ENCODE assay signal across 17 cellular contexts in genomic region chr11:110832080-110832479, GRCh38.
"Had no signal": no experiment of that assay in that cellular context is flagged by ENCODE, and none has a peak within 500 bp of the region (broad histone marks: within the 10 kb centered on the region; RNA-seq: fewer than 3 reads in every experiment).

No MANE protein-coding gene starts in this region.

- H3K4me3 ChIP-seq: cardiac muscle cell, dorsolateral prefrontal cortex, tibial nerve, uterus had no signal

- H3K4me3 Mint-ChIP-seq: endodermal cell; natural killer cell treated with Interleukin-12 subunit alpha and Interleukin-12 subunit beta and Interleukin-15 and Interleukin-18, amount 100 ng/mL, for 72 hours; stimulated activated memory B cell treated with anti-CD40 and anti-IgM and Interleukin-4, amounts not matched to agents 10 μg/mL and 1 μg/mL and 100 μg/mL, for 72 hours had no signal

- H3K27me3 Mint-ChIP-seq: stimulated activated memory B cell treated with anti-CD40 and anti-IgM and Interleukin-4, amounts not matched to agents 10 μg/mL and 1 μg/mL and 100 μg/mL, for 72 hours had no signal

- H3K4me1 Mint-ChIP-seq: stimulated activated memory B cell treated with anti-CD40 and anti-IgM and Interleukin-4, amounts not matched to agents 10 μg/mL and 1 μg/mL and 100 μg/mL, for 72 hours had no signal

- H3K27me3 ChIP-seq: cardiac muscle cell, dorsolateral prefrontal cortex, tibial nerve, uterus had no signal

- H3K36me3 ChIP-seq: cardiac muscle cell, tibial nerve, uterus had no signal

- H3K9me3 ChIP-seq: tibial nerve, uterus had no signal

- H3K27ac ChIP-seq: cardiac muscle cell, dorsolateral prefrontal cortex, tibial nerve, uterus had no signal

- H3K4me1 ChIP-seq: tibial nerve, uterus had no signal

- H3K36me3 Mint-ChIP-seq: natural killer cell treated with Interleukin-12 subunit alpha and Interleukin-12 subunit beta and Interleukin-15 and Interleukin-18, amount 100 ng/mL, for 72 hours; stimulated activated memory B cell treated with anti-CD40 and anti-IgM and Interleukin-4, amounts not matched to agents 10 μg/mL and 1 μg/mL and 100 μg/mL, for 72 hours had no signal

- H3K9me3 Mint-ChIP-seq: natural killer cell treated with Interleukin-12 subunit alpha and Interleukin-12 subunit beta and Interleukin-15 and Interleukin-18, amount 100 ng/mL, for 72 hours; stimulated activated memory B cell treated with anti-CD40 and anti-IgM and Interleukin-4, amounts not matched to agents 10 μg/mL and 1 μg/mL and 100 μg/mL, for 72 hours had no signal

- DNase-seq: activated CD4-positive, alpha-beta T cell treated with anti-CD3 and anti-CD28 coated beads, Interleukin-2, amount 50 U/mL, for 1 hour; activated CD4-positive, CD25-positive, alpha-beta regulatory T cell; activated effector memory CD4-positive, alpha-beta T cell treated with anti-CD3 and anti-CD28 coated beads, Interleukin-2, amount 50 U/mL, for 16 hours; dorsolateral prefrontal cortex; endodermal cell; glutamatergic neuron; hypothalamus; posterior cingulate gyrus; retina; stimulated activated CD4-positive, alpha-beta T cell treated with anti-CD3 and anti-CD28 coated beads, Interleukin-2, amount 100 ng/mL, for 48 hours; substantia nigra; SW 1271; uterus had no signal

- ATAC-seq: natural killer cell treated with Interleukin-12 subunit alpha and Interleukin-12 subunit beta and Interleukin-15 and Interleukin-18, amount 100 ng/mL, for 72 hours; stimulated activated memory B cell treated with anti-CD40 and anti-IgM and Interleukin-4, amounts not matched to agents 10 μg/mL and 1 μg/mL and 100 μg/mL, for 72 hours had no signal

- H3K27ac Mint-ChIP-seq: endodermal cell; natural killer cell treated with Interleukin-12 subunit alpha and Interleukin-12 subunit beta and Interleukin-15 and Interleukin-18, amount 100 ng/mL, for 72 hours; stimulated activated memory B cell treated with anti-CD40 and anti-IgM and Interleukin-4, amounts not matched to agents 10 μg/mL and 1 μg/mL and 100 μg/mL, for 72 hours had no signal
